Comparison of ENCODE assay signal across 32 cellular contexts in genomic region chr4:73435984-73436383, GRCh38. TPM values are rescaled to one million over a fixed set of nuclear protein-coding genes. Genes with fewer than 3 reads are reported as not detected.
"Had no signal": no experiment of that assay in that cellular context is flagged by ENCODE, and none has a peak within 500 bp of the region (broad histone marks: within the 10 kb centered on the region; RNA-seq: fewer than 3 reads in every experiment).

Gene AFP, plus strand, starts transcription at chr4:73436221. Its CDS starts 42 bp downstream, at chr4:73436263.

- H3K4me1 ChIP-seq: psoas muscle, suprapubic skin, testis, tibial artery, upper lobe of left lung, vagina had no signal

- H3K4me1 Mint-ChIP-seq: naive B cell; naive thymus-derived CD8-positive, alpha-beta T cell; nephron progenitor cell; neural crest cell; stimulated activated effector memory CD8-positive, alpha-beta T cell treated with anti-CD3 and anti-CD28 coated beads, Interleukin-12 subunit alpha, Interleukin-12 subunit beta, amount 100 ng/mL, for 72 hours; stimulated activated naive CD8-positive, alpha-beta T cell treated with anti-CD3 and anti-CD28 coated beads, Interleukin-15, amount 100 ng/mL, for 72 hours had no signal

- H3K27ac ChIP-seq: neutrophil, pancreas, psoas muscle, skin epidermis, suprapubic skin, testis, tibial artery, transverse colon, upper lobe of left lung, vagina had no signal

- H3K4me3 Mint-ChIP-seq: naive B cell; naive thymus-derived CD8-positive, alpha-beta T cell; natural killer cell treated with Interleukin-12 subunit alpha and Interleukin-12 subunit beta and Interleukin-15 and Interleukin-18, amount 100 ng/mL, for 72 hours; nephron progenitor cell; neural crest cell; stimulated activated effector memory CD8-positive, alpha-beta T cell treated with anti-CD3 and anti-CD28 coated beads, Interleukin-12 subunit alpha, Interleukin-12 subunit beta, amount 100 ng/mL, for 72 hours; stimulated activated naive CD8-positive, alpha-beta T cell treated with anti-CD3 and anti-CD28 coated beads, Interleukin-15, amount 100 ng/mL, for 72 hours had no signal

- FAIRE-seq: urothelium cell line had no signal

- H3K27me3 Mint-ChIP-seq: natural killer cell treated with Interleukin-12 subunit alpha and Interleukin-12 subunit beta and Interleukin-15 and Interleukin-18, amount 100 ng/mL, for 72 hours; stimulated activated naive CD8-positive, alpha-beta T cell treated with anti-CD3 and anti-CD28 coated beads, Interleukin-15, amount 100 ng/mL, for 72 hours had no signal

- H3K9me3 Mint-ChIP-seq: naive B cell; naive thymus-derived CD8-positive, alpha-beta T cell; natural killer cell treated with Interleukin-12 subunit alpha and Interleukin-12 subunit beta and Interleukin-15 and Interleukin-18, amount 100 ng/mL, for 72 hours; nephron progenitor cell; neural crest cell; stimulated activated effector memory CD8-positive, alpha-beta T cell treated with anti-CD3 and anti-CD28 coated beads, Interleukin-12 subunit alpha, Interleukin-12 subunit beta, amount 100 ng/mL, for 72 hours; stimulated activated naive CD8-positive, alpha-beta T cell treated with anti-CD3 and anti-CD28 coated beads, Interleukin-15, amount 100 ng/mL, for 72 hours had no signal

- H3K36me3 Mint-ChIP-seq: naive B cell; naive thymus-derived CD8-positive, alpha-beta T cell; natural killer cell treated with Interleukin-12 subunit alpha and Interleukin-12 subunit beta and Interleukin-15 and Interleukin-18, amount 100 ng/mL, for 72 hours; stimulated activated effector memory CD8-positive, alpha-beta T cell treated with anti-CD3 and anti-CD28 coated beads, Interleukin-12 subunit alpha, Interleukin-12 subunit beta, amount 100 ng/mL, for 72 hours had no signal

- H3K36me3 ChIP-seq: neutrophil, pancreas, suprapubic skin, tibial artery, transverse colon, upper lobe of left lung, vagina had no signal

- H3K27me3 ChIP-seq: pancreas, suprapubic skin, testis, tibial artery, transverse colon, upper lobe of left lung, vagina had no signal

- DNase-seq: naive B cell; naive thymus-derived CD8-positive, alpha-beta T cell; nephron progenitor cell; nucleus accumbens; pancreas; psoas muscle; right cardiac atrium; stimulated activated CD4-positive, alpha-beta T cell treated with anti-CD3 and anti-CD28 coated beads, Interleukin-15, amount 100 ng/mL, for 24 hours; stimulated activated CD4-positive, alpha-beta T cell treated with anti-CD3 and anti-CD28 coated beads, Interleukin-2, amount 100 ng/mL, for 24 hours; stimulated activated CD4-positive, alpha-beta T cell treated with anti-CD3 and anti-CD28 coated beads, Interleukin-2, amount 100 ng/mL, for 48 hours; stimulated activated CD4-positive, alpha-beta T cell treated with anti-CD3 and anti-CD28 coated beads, Interleukin-4, amount 100 ng/mL, for 24 hours; stimulated activated naive CD4-positive, alpha-beta T cell; stimulated activated naive CD8-positive, alpha-beta T cell treated with anti-CD3 and anti-CD28 coated beads, Interleukin-15, amount 100 ng/mL, for 72 hours; stimulated activated naive CD8-positive, alpha-beta T cell treated with anti-CD3 and anti-CD28 coated beads, Interleukin-15, Interleukin-2, amounts not matched to agents 100 U/mL and 50 U/mL, for 24 hours; substantia nigra; testis; tibial artery; transverse colon; upper lobe of left lung had no signal

- ATAC-seq: naive thymus-derived CD8-positive, alpha-beta T cell; natural killer cell treated with Interleukin-12 subunit alpha and Interleukin-12 subunit beta and Interleukin-15 and Interleukin-18, amount 100 ng/mL, for 72 hours; pancreas; psoas muscle; right cardiac atrium; sciatic nerve; stimulated activated effector memory CD8-positive, alpha-beta T cell treated with anti-CD3 and anti-CD28 coated beads, Interleukin-12 subunit alpha, Interleukin-12 subunit beta, amount 100 ng/mL, for 72 hours; stimulated activated naive CD8-positive, alpha-beta T cell treated with anti-CD3 and anti-CD28 coated beads, Interleukin-15, amount 100 ng/mL, for 72 hours; stimulated activated naive CD8-positive, alpha-beta T cell treated with anti-CD3 and anti-CD28 coated beads, Interleukin-15, Interleukin-2, amounts not matched to agents 100 U/mL and 50 U/mL, for 24 hours had no signal

- H3K4me3 ChIP-seq: pancreas, psoas muscle, skin epidermis, suprapubic skin, testis, tibial artery, transverse colon, upper lobe of left lung, vagina had no signal

- H3K27ac Mint-ChIP-seq: naive B cell; naive thymus-derived CD8-positive, alpha-beta T cell; natural killer cell treated with Interleukin-12 subunit alpha and Interleukin-12 subunit beta and Interleukin-15 and Interleukin-18, amount 100 ng/mL, for 72 hours; nephron progenitor cell; stimulated activated effector memory CD8-positive, alpha-beta T cell treated with anti-CD3 and anti-CD28 coated beads, Interleukin-12 subunit alpha, Interleukin-12 subunit beta, amount 100 ng/mL, for 72 hours; stimulated activated naive CD8-positive, alpha-beta T cell treated with anti-CD3 and anti-CD28 coated beads, Interleukin-15, amount 100 ng/mL, for 72 hours had no signal

- H3K9me3 ChIP-seq: neutrophil, pancreas, psoas muscle, suprapubic skin, testis, tibial artery, transverse colon, upper lobe of left lung, vagina had no signal

RNA-seq across cellular contexts. Expression of gene AFP, which starts in this region (rescaled TPM):
- total RNA-seq: naive thymus-derived CD8-positive, alpha-beta T cell; natural killer cell treated with Interleukin-12 subunit alpha and Interleukin-12 subunit beta and Interleukin-15 and Interleukin-18, amount 100 ng/mL, for 72 hours; neural crest cell; omental fat pad; osteocyte; posterior vena cava; psoas muscle; right cardiac atrium; sciatic nerve; suprapubic skin; testis; transverse colon; ureter; vagina had no signal
- polyA plus RNA-seq: naive thymus-derived CD8-positive, alpha-beta T cell; psoas muscle; right cardiac atrium had no signal
